ENCODE assay signal across 16 cellular contexts in the genomic region with DNA sequence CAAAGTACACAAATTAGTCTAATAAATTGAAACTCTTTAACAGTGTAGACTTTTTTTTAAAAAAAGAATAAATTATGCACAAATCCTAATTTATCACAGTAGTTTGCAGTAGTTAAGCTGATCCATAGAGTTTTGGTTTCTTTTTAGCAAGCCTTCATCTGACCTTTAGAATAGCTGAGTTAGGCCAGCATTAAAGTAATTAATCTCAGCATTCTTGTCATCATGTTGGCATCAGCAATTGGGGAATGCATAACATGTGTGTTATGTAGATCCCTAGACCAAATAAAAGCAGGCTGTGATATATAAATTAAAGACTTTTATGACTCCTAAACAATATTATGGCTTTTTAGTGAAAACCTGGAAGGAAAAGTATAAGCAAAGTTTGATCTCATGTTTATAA.
DNase-seq lines count a peak whose midpoint lies in the region; ATAC-seq and TF ChIP-seq lines count a peak whose summit lies in the region.
"Had no signal": no experiment of that assay in that cellular context is flagged by ENCODE, and none has a peak within 500 bp of the region (broad histone marks: within the 10 kb centered on the region; RNA-seq: fewer than 3 reads in every experiment).

No MANE protein-coding gene starts in this region.

- ATAC-seq in left colon: peak; percentile 38
- ATAC-seq in HG03025 (IDR thresholded peaks at IDR 0.05; ENCODE audit: low FRiP score, unreplicated experiment): no peak
- ATAC-seq in GM18907 (IDR thresholded peaks at IDR 0.05; ENCODE audit: unreplicated experiment): no peak
- ATAC-seq: A549 had no signal

- TF ChIP-seq CTCF in BJ (IDR thresholded peaks at IDR 0.05; ENCODE audit: insufficient read depth, low read depth, low read length) (no peak), astrocyte of the cerebellum (IDR thresholded peaks at IDR 0.05; ENCODE audit: low read depth, low read length, missing control alignments) (no peak)

- no peaks in the 10 kb centered on the region for H3K27me3 ChIP-seq in BJ (ENCODE audit: control insufficient read depth, insufficient read depth, low read length)

- peak; percentile 5 for DNase-seq in BJ (ENCODE audit: low read depth)
- DNase-seq in NCI-H446 treated with DMSO at 0.1 percent for 48 hours (lab: John Stamatoyannopoulos, UW): peak; percentile 28
- peak; percentile 2 for DNase-seq in astrocyte of the cerebellum (ENCODE audit: low read depth)
- no peak for DNase-seq in left colon
- no peak for DNase-seq in DMS 273 (lab: John Stamatoyannopoulos, UW; ENCODE audit: unreplicated experiment)
- DNase-seq in NAMALWA (ENCODE audit: low spot score): no peak
- DNase-seq: DMS79 treated with DMSO at 0.1 percent for 48 hours, GF-D8, NCI-H1436 treated with DMSO at 0.1 percent for 48 hours, NCI-H2081 treated with DMSO at 0.1 percent for 48 hours, NCI-H2227 treated with DMSO at 0.1 percent for 48 hours, NCI-H526 treated with DMSO at 0.1 percent for 48 hours had no signal

- no peak overlapping the region for H3K4me3 ChIP-seq in BJ (ENCODE audit: low read depth, low read length)
- no peak overlapping the region for H3K4me3 ChIP-seq in astrocyte of the cerebellum (ENCODE audit: low read depth, low read length)
- H3K4me3 ChIP-seq: A549, HAP-1 had no signal

- CTCF ChIA-PET in BJ (lab: Yijun Ruan, JAX): interaction anchor here (0.5 kb wide), 1 partner anchor 177 kb away, joined by 3 read pairs; no protein-coding TSS in a partner anchor

- in situ Hi-C loops in astrocyte of the cerebellum (cut with HindIII; ENCODE audit: low sequenced_read_pairs): no loop called here

- intact Hi-C loops in left colon (cut with DNase I, micrococcal nuclease): no loop called here

- POLR2A ChIA-PET in BJ (lab: Charles Lee): no interaction called here

- no peaks in the 10 kb centered on the region for H3K36me3 ChIP-seq in BJ (ENCODE audit: control insufficient read depth, insufficient read depth, low read length)
- H3K36me3 ChIP-seq: HAP-1 had no signal

Comparison
In these comparisons a context has a peak if more than half of its experiments do, and no peak if none do; other contexts are left out.
1. DNase-seq: peak in BJ (single experiment), NCI-H446 treated with DMSO at 0.1 percent for 48 hours (single experiment) and astrocyte of the cerebellum (single experiment); none in left colon (0 of 2), DMS 273 (single experiment) and NAMALWA (single experiment).